19 cellular contexts compared by ENCODE assay signal in genomic region chr15:75371486-75371885, GRCh38.
"Had no signal": no experiment of that assay in that cellular context is flagged by ENCODE, and none has a peak within 500 bp of the region (broad histone marks: within the 10 kb centered on the region; RNA-seq: fewer than 3 reads in every experiment).

No MANE protein-coding gene starts in this region.

- ATAC-seq: left lobe of liver; lower lobe of right lung; naive thymus-derived CD8-positive, alpha-beta T cell; sciatic nerve; T-cell had no signal

- H3K4me3 Mint-ChIP-seq: activated naive CD4-positive, alpha-beta T cell treated with anti-CD3 and anti-CD28 coated beads, Interleukin-2, amount 10 ng/mL, durations not matched to agents 7 days and 5 days; mesothelial cell of epicardium; naive thymus-derived CD8-positive, alpha-beta T cell; neural progenitor cell; T-cell; type B pancreatic cell had no signal

- H2AFZ ChIP-seq: neural progenitor cell had no signal

- DNase-seq: activated CD4-positive, alpha-beta T cell treated with anti-CD3 and anti-CD28 coated beads for 1 hour; activated naive CD4-positive, alpha-beta T cell treated with anti-CD3 and anti-CD28 coated beads, Interleukin-2, amount 10 ng/mL, durations not matched to agents 7 days and 5 days; colonic mucosa; dorsolateral prefrontal cortex; foreskin fibroblast; lower lobe of right lung; naive thymus-derived CD8-positive, alpha-beta T cell; posterior cingulate gyrus; small intestine; stimulated activated naive CD4-positive, alpha-beta T cell; T-cell; WERI-Rb-1 had no signal

- H3K27ac Mint-ChIP-seq: mesothelial cell of epicardium, neural progenitor cell, type B pancreatic cell had no signal

- H3K9me3 Mint-ChIP-seq: activated naive CD4-positive, alpha-beta T cell treated with anti-CD3 and anti-CD28 coated beads, Interleukin-2, amount 10 ng/mL, durations not matched to agents 7 days and 5 days; mesothelial cell of epicardium; naive thymus-derived CD8-positive, alpha-beta T cell; neural progenitor cell; T-cell; type B pancreatic cell had no signal

- H3K27me3 ChIP-seq: colonic mucosa, dorsolateral prefrontal cortex, neural progenitor cell, vagina had no signal

- H3K9me3 ChIP-seq: colonic mucosa, lower lobe of right lung, thoracic aorta, vagina had no signal

- H3K27me3 Mint-ChIP-seq: naive thymus-derived CD8-positive, alpha-beta T cell; T-cell; type B pancreatic cell had no signal

- H3K4me2 ChIP-seq: neural progenitor cell had no signal

- H3K9ac ChIP-seq: neural progenitor cell had no signal

- H3K4me3 ChIP-seq: colonic mucosa, dorsolateral prefrontal cortex, lower lobe of right lung, neural progenitor cell, thoracic aorta, vagina had no signal

- H3K27ac ChIP-seq: colonic mucosa, dorsolateral prefrontal cortex, lower lobe of right lung, neural progenitor cell, thoracic aorta, vagina, WERI-Rb-1 had no signal
